In the genomic region with DNA sequence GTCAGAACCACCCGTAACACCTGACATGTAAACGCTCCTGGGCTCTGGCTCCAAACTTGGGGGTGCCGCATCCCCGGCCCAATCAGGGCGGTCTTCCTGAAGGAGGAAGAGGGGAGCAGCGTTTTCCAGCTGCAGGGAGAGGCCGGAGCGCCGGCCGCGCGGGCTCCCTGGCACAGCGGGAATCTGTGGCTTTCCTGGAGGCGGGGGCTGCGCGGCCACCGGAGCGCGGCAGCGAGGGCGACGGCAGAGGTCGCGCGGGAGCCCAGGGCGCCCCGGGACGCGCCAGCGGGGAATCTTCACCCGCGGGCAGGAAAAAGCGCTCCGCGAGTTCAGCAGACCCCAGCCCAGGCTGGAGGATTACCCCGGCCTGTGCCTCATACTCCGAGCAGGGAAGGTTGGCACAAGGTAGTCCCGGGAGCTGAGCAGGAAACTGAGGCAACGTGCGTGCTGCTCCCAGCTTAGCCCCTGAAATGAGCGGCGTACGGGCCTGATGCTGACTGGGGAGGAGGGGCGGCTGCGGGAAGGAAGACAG, we compare ENCODE assay signal across 1 cellular context.
A peak's percentile ranks its signal among the peaks of the same experiment; 100 is the strongest.
TF ChIP-seq lines count a peak whose summit lies in the region.

No MANE protein-coding gene starts in this region.

TF ChIP-seq in H1, 55 proteins besides CTCF, POLR2A, EP300 and RAD21:
- TF ChIP-seq TEAD4 (IDR thresholded peaks at IDR 0.05; ENCODE audit: low read depth, low read length): no peak
- TF ChIP-seq SUZ12 (IDR thresholded peaks at IDR 0.05; ENCODE audit: low read length): peak; percentile 63
- no peak for TF ChIP-seq NANOG (IDR thresholded peaks at IDR 0.05; ENCODE audit: insufficient read depth, low read depth, low read length, poor library complexity, severe bottlenecking)
- TF ChIP-seq CBX8 (IDR thresholded peaks at IDR 0.05; ENCODE audit: borderline replicate concordance, low read depth, low read length): no peak
- TF ChIP-seq ASH2L (IDR thresholded peaks at IDR 0.05; ENCODE audit: low read length): no peak
- TF ChIP-seq TBP (IDR thresholded peaks at IDR 0.05; ENCODE audit: low read depth, low read length): no peak
- TF ChIP-seq KDM4A (IDR thresholded peaks at IDR 0.05; ENCODE audit: low read depth, low read length, severe bottlenecking): peak; percentile 46
- TF ChIP-seq EZH2 (IDR thresholded peaks at IDR 0.05; ENCODE audit: low read depth, low read length, severe bottlenecking): peak; percentile 24
- TF ChIP-seq JUN (IDR thresholded peaks at IDR 0.05; ENCODE audit: low read depth, low read length): no peak
- TF ChIP-seq CREB1 (IDR thresholded peaks at IDR 0.05): no peak
